ENCODE assay signal across 8 cellular contexts in genomic region chr4:124262211-124263179, GRCh38.
DNase-seq lines count a peak whose midpoint lies in the region; ATAC-seq and TF ChIP-seq lines count a peak whose summit lies in the region.

No MANE protein-coding gene starts in this region.

- H3K79me2 ChIP-seq in OCI-LY3 (ENCODE audit: low read length): no peaks in the 10 kb centered on the region
- H3K79me2 ChIP-seq in trophoblast cell (ENCODE audit: control insufficient read depth, insufficient read depth, low read length, poor library complexity): no peaks in the 10 kb centered on the region

- H2BK5ac ChIP-seq in trophoblast cell (ENCODE audit: low read depth, low read length, poor library complexity): no peak overlapping the region

- H4K20me1 ChIP-seq in OCI-LY3 (ENCODE audit: insufficient read depth, low read length): no peaks in the 10 kb centered on the region

- no peaks in the 10 kb centered on the region for H3K9me3 ChIP-seq in OCI-LY3 (ENCODE audit: insufficient read depth, low read length)
- no peaks in the 10 kb centered on the region for H3K9me3 ChIP-seq in trophoblast cell (ENCODE audit: insufficient read depth, low read depth, low read length)

- no CpG with 5 or more reads among the region's 7 CpGs for WGBS in trophoblast cell (ENCODE audit: extremely low coverage, insufficient coverage, insufficient read length)

- no peak overlapping the region for H3K4ac ChIP-seq in trophoblast cell (ENCODE audit: low read depth, low read length)

- no peak overlapping the region for H3K14ac ChIP-seq in trophoblast cell (ENCODE audit: low read length)

- H4K12ac ChIP-seq in trophoblast cell (ENCODE audit: low read depth, low read length): no peak overlapping the region

- peak overlapping the region; percentile 41 for H3K4me2 ChIP-seq in OCI-LY3 (ENCODE audit: low read length)
- H3K4me2 ChIP-seq in trophoblast cell (ENCODE audit: low read length): no peak overlapping the region

- no peak overlapping the region for H2BK120ac ChIP-seq in trophoblast cell (ENCODE audit: insufficient read depth, low read length, poor library complexity)

- peak; percentile 91 for TF ChIP-seq CTCF in OCI-LY3 (IDR thresholded peaks at IDR 0.05; ENCODE audit: low read depth, low read length)

- no peak overlapping the region for H3K18ac ChIP-seq in trophoblast cell (ENCODE audit: low read length)

- no peak overlapping the region for H3K23ac ChIP-seq in trophoblast cell (ENCODE audit: low read length)

- peak; percentile 78 for ATAC-seq in GM21576 (IDR thresholded peaks at IDR 0.05; ENCODE audit: unreplicated experiment)
- ATAC-seq in HG03280 (IDR thresholded peaks at IDR 0.05; ENCODE audit: unreplicated experiment): no peak

- no peaks in the 10 kb centered on the region for H3K79me1 ChIP-seq in trophoblast cell (ENCODE audit: low read length)

- H2AFZ ChIP-seq in OCI-LY3 (ENCODE audit: low read depth, low read length) (no peak overlapping the region), trophoblast cell (ENCODE audit: insufficient read depth, low read length, poor library complexity) (no peak overlapping the region)

- H3K27me3 ChIP-seq in OCI-LY3 (ENCODE audit: low read depth, low read length) (no peaks in the 10 kb centered on the region), trophoblast cell (ENCODE audit: insufficient read depth, low read length) (no peaks in the 10 kb centered on the region)

- no peak overlapping the region for H2BK12ac ChIP-seq in trophoblast cell (ENCODE audit: low read length)

- no peak overlapping the region for H4K8ac ChIP-seq in trophoblast cell (ENCODE audit: low read depth, low read length)

- H3K4me1 ChIP-seq in OCI-LY3 (ENCODE audit: low read length) (no peaks in the 10 kb centered on the region), trophoblast cell (ENCODE audit: control insufficient read depth in 1 of 2, insufficient read depth in 2 of 2, low read length in 2 of 2) (no peaks in the 10 kb centered on the region)

- DNase-seq in GDM1 (lab: John Stamatoyannopoulos, UW): peak; percentile 18
- peak; percentile 7 for DNase-seq in HuH-7.5 (ENCODE audit: low spot score)
- DNase-seq in activated gamma-delta T cell treated with anti-CD3 and anti-CD28 coated beads, Interleukin-2, amount 50 U/mL, for 16 hours (ENCODE audit: low read depth): peak; percentile 1
- DNase-seq in glomerular visceral epithelial cell (ENCODE audit: extremely low spot score): peak; percentile 79
- peak; percentile 61 to 87 for DNase-seq in trophoblast cell

- H3K27ac ChIP-seq in OCI-LY3 (ENCODE audit: low read length) (no peak overlapping the region), trophoblast cell (ENCODE audit: low read depth, low read length) (no peak overlapping the region)

- H3K36me3 ChIP-seq in OCI-LY3 (replicated peaks; ENCODE audit: low read depth, low read length): no peaks in the 10 kb centered on the region
- H3K36me3 ChIP-seq in trophoblast cell (ENCODE audit: control insufficient read depth in 1 of 2, insufficient read depth in 2 of 2, low read length in 2 of 2): no peaks in the 10 kb centered on the region

- H2AK5ac ChIP-seq in trophoblast cell (ENCODE audit: low read length): no peak overlapping the region

- H3K4me3 ChIP-seq in OCI-LY3 (ENCODE audit: low read length) (no peak overlapping the region), trophoblast cell (ENCODE audit: low read depth, low read length) (no peak overlapping the region)

- no peak overlapping the region for H4K91ac ChIP-seq in trophoblast cell (ENCODE audit: low read depth, low read length)

- no peak overlapping the region for H3K9ac ChIP-seq in OCI-LY3 (ENCODE audit: low read length)
- H3K9ac ChIP-seq in trophoblast cell (ENCODE audit: low read length): no peak overlapping the region

Comparison
In these comparisons a context has a peak if more than half of its experiments do, and no peak if none do; other contexts are left out.
1. DNase-seq: peak in every context shown above with its lines; median percentile 79 in glomerular visceral epithelial cell; 74 in trophoblast cell; 18 in GDM1; 7 in HuH-7.5; 1 in activated gamma-delta T cell treated with anti-CD3 and anti-CD28 coated beads, Interleukin-2, amount 50 U/mL, for 16 hours.